Comparison of ENCODE assay signal across 9 cellular contexts in genomic region chr12:104721065-104721458, GRCh38.
DNase-seq lines count a peak whose midpoint lies in the region; ATAC-seq and TF ChIP-seq lines count a peak whose summit lies in the region.
"Had no signal": no experiment of that assay in that cellular context is flagged by ENCODE, and none has a peak within 500 bp of the region (broad histone marks: within the 10 kb centered on the region; RNA-seq: fewer than 3 reads in every experiment).

No MANE protein-coding gene starts in this region.

- H3K27me3 ChIP-seq in esophagus muscularis mucosa (no peaks in the 10 kb centered on the region), spleen (replicated peaks in 1 of 7) (no peaks in the 10 kb centered on the region)

- H3K27me3 Mint-ChIP-seq in T-cell, result no peaks in the 10 kb centered on the region

- TF ChIP-seq CTCF in esophagus muscularis mucosa (IDR thresholded peaks at IDR 0.05) (no peak), spleen (IDR thresholded peaks at IDR 0.05 in 8 of 11, conservative IDR thresholded peaks at IDR 0.05 in 3 of 11) (no peak), GM20000 (IDR thresholded peaks at IDR 0.05; ENCODE audit: extremely low read depth, missing control alignments) (no peak)

- peak in 2 of 34 experiments; percentile 8 to 14 for DNase-seq in T-cell
- DNase-seq in esophagus muscularis mucosa (ENCODE audit: extremely low spot score), result no peak
- DNase-seq in spleen, result no peak
- DNase-seq in GM20000 (ENCODE audit: low spot score), result no peak
- no peak for DNase-seq in kidney glomerular epithelial cell (lab: John Stamatoyannopoulos, UW)
- DNase-seq in NCI-H2171 treated with DMSO at 0.1 percent for 48 hours (lab: John Stamatoyannopoulos, UW), result no peak
- DNase-seq: NCI-H1105 had no signal

- no peak for TF ChIP-seq POLR2A in esophagus muscularis mucosa (IDR thresholded peaks at IDR 0.05; ENCODE audit: low read depth)
- TF ChIP-seq POLR2A in spleen (IDR thresholded peaks at IDR 0.05), result no peak

- peak overlapping the region; percentile 90 to 93 for H3K27ac Mint-ChIP-seq in T-cell

- H3K4me1 ChIP-seq in esophagus muscularis mucosa (peaks cover 5 to 31% (median 18%) of the 10 kb centered on the region in 4 donors), spleen (peaks cover 16 to 74% (median 37%) of the 10 kb centered on the region in 6 donors)

- H3K9me3 Mint-ChIP-seq in T-cell, result no peaks in the 10 kb centered on the region

- no peaks in the 10 kb centered on the region for H3K9me3 ChIP-seq in esophagus muscularis mucosa
- no peaks in the 10 kb centered on the region for H3K9me3 ChIP-seq in spleen

- no peak for TF ChIP-seq EP300 in esophagus muscularis mucosa (IDR thresholded peaks at IDR 0.05)

- POLR2A ChIA-PET in T-cell (lab: Charles Lee), result interaction anchor here (0.9 to 1.3 kb wide), 6 partner anchors 14 to 82 kb away, joined by 3 to 12 read pairs (median 5); no protein-coding TSS in a partner anchor

- H3K36me3 Mint-ChIP-seq in T-cell, result no peaks in the 10 kb centered on the region

- ATAC-seq in GM18511 (IDR thresholded peaks at IDR 0.05; ENCODE audit: unreplicated experiment) (peak; percentile 23), T-cell (replicated peaks in 1 of 4) (peak; percentile 8 to 18 (median 13)), GM21717 (IDR thresholded peaks at IDR 0.05; ENCODE audit: unreplicated experiment) (no peak)

- peaks cover 53 to 75% (median 71%) of the 10 kb centered on the region in 3 donors for H3K4me1 Mint-ChIP-seq in T-cell

- 95% methylated on average over 2 of the region's 2 CpGs for WGBS in esophagus muscularis mucosa
- WGBS in spleen, 5 donors, result 79 to 89% (median 82%) methylated on average over 2 of the region's 2 CpGs

- H3K4me3 ChIP-seq in esophagus muscularis mucosa (peak overlapping the region; percentile 36 to 49 (median 40)), spleen (peak overlapping the region in 5 of 8 donors; percentile 28 to 68 (median 36))

- peak overlapping the region; percentile 74 to 80 (median 77) for H3K4me3 Mint-ChIP-seq in T-cell

- intact Hi-C loops in esophagus muscularis mucosa (cut with DNase I), result loop anchor here (10.0 kb wide), 1 partner anchor 524 kb away; no protein-coding TSS in a partner anchor
- intact Hi-C loops in spleen (cut with DNase I; ENCODE audit: low total_unique reads), result no loop called here

- H3K36me3 ChIP-seq in esophagus muscularis mucosa (no peaks in the 10 kb centered on the region), spleen (no peaks in the 10 kb centered on the region)

- CTCF ChIA-PET in T-cell (lab: Charles Lee), result interaction anchor here in 1 of 2 donors (1.0 kb wide), 2 partner anchors 10 to 69 kb away, joined by 3 to 4 read pairs; no protein-coding TSS in a partner anchor

- H3K27ac ChIP-seq in esophagus muscularis mucosa (replicated peaks in 1 of 4), result peak overlapping the region; percentile 20 to 59 (median 54)
- H3K27ac ChIP-seq in spleen, result peak overlapping the region; percentile 75 to 91 (median 83)
